ENCODE assay signal across 1 cellular context in the genomic region with DNA sequence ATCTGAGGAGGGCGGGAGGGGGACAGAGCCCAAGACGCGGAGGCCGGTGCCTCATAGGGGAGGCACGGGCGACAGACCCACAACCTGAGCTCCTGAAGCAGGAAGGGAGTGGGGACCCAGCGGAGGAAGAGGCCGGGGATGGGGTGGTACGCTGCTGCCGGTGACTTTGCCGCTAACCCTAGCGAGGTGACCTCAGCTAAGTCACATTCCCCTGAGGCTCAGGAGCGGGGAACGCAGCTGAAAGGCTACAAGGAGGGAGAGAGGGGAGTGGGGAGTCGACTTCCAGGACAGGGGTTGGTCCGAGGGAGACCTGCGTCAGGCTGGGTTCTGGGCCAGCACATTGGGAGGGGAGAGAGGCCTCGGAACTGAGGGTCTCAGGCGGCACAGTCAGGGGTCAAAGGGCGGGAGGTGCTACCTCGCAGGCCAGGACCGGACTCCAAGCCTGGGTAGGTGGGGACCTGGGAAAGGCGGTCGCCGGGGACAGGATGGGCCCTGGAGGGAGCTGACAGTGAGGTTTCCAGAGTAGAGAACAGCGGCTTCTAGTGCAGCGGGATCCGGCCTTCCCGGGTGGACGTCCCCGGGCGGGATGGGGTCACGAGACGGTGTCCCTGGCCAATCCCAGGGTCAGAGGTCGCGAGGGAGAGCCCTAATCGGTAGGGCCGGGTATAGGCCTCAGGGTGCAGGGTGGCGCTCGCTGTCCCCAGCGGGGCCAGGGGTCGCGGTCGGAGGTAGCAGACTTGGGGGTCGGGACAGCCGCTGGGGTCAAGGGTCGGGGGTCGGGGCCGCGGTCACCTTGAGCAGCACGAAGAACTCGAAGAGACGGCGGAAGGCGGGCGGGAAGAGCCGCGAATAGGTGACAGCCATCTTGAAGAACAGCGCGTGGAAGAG.
A peak's percentile ranks its signal among the peaks of the same experiment; 100 is the strongest.
TF ChIP-seq lines count a peak whose summit lies in the region.

No MANE protein-coding gene starts in this region.

TF ChIP-seq in HEK293, 187 proteins besides CTCF, POLR2A, EP300 and RAD21 (continued from another document and continues in another):
- TF ChIP-seq, protein P1, sequence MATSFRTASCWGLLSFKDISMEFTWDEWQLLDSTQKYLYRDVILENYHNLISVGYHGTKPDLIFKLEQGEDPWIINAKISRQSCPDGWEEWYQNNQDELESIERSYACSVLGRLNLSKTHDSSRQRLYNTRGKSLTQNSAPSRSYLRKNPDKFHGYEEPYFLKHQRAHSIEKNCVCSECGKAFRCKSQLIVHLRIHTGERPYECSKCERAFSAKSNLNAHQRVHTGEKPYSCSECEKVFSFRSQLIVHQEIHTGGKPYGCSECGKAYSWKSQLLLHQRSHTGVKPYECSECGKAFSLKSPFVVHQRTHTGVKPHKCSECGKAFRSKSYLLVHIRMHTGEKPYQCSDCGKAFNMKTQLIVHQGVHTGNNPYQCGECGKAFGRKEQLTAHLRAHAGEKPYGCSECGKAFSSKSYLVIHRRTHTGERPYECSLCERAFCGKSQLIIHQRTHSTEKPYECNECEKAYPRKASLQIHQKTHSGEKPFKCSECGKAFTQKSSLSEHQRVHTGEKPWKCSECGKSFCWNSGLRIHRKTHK (tag by site-specific recombination; IDR thresholded peaks at IDR 0.05), result no peak
- TF ChIP-seq KLF7 (tag by site-specific recombination; IDR thresholded peaks at IDR 0.05; ENCODE audit: borderline replicate concordance) (0 out of 2 replicates have a peak, but pooled peaks have one; percentile 15), ZNF571 (tag by site-specific recombination; IDR thresholded peaks at IDR 0.05) (no peak), ZNF792 (tag by site-specific recombination; IDR thresholded peaks at IDR 0.05) (peak; percentile 24; the same call in 1 of the 2 replicates), KLF9 (tag by site-specific recombination; IDR thresholded peaks at IDR 0.05; ENCODE audit: low read depth) (peak; percentile 38; the same call in 1 of the 2 replicates), PRDM6 (tag by site-specific recombination; IDR thresholded peaks at IDR 0.05) (no peak), ZSCAN30 (tag by site-specific recombination; IDR thresholded peaks at IDR 0.05) (0 out of 2 replicates have a peak, but pooled peaks have one; percentile 7), SP2 (tag by site-specific recombination; IDR thresholded peaks at IDR 0.05) (peak; percentile 30; the same call in 1 of the 2 replicates), ZNF560 (tag by site-specific recombination; IDR thresholded peaks at IDR 0.05; ENCODE audit: borderline replicate concordance) (no peak), ZFP3 (tag by site-specific recombination; IDR thresholded peaks at IDR 0.05; ENCODE audit: low read depth) (no peak), ZNF626 (tag by site-specific recombination; IDR thresholded peaks at IDR 0.05) (no peak), ZBTB1 (tag by site-specific recombination; IDR thresholded peaks at IDR 0.05) (no peak), ZNF521 (tag by site-specific recombination; IDR thresholded peaks at IDR 0.05) (no peak), YY1 (tag by site-specific recombination; IDR thresholded peaks at IDR 0.05) (no peak; the same call in 1 of the 2 replicates), ZFP69B (tag by site-specific recombination; IDR thresholded peaks at IDR 0.05) (no peak), GLI2 (tag by site-specific recombination; IDR thresholded peaks at IDR 0.05; ENCODE audit: borderline replicate concordance, low read depth) (no peak), ZBTB48 (tag by site-specific recombination; IDR thresholded peaks at IDR 0.05) (peak; percentile 62), ZNF133 (tag by site-specific recombination; IDR thresholded peaks at IDR 0.05) (no peak), ZNF341 (tag by site-specific recombination; IDR thresholded peaks at IDR 0.05; ENCODE audit: low read depth) (peak; percentile 99), ZNF660 (tag by site-specific recombination; IDR thresholded peaks at IDR 0.05) (no peak), ZNF558 (tag by site-specific recombination; IDR thresholded peaks at IDR 0.05) (no peak), ZNF121 (tag by site-specific recombination; IDR thresholded peaks at IDR 0.05) (no peak), ZNF610 (tag by site-specific recombination; IDR thresholded peaks at IDR 0.05; ENCODE audit: borderline replicate concordance) (no peak), ZNF561 (tag by site-specific recombination; IDR thresholded peaks at IDR 0.05; ENCODE audit: borderline replicate concordance) (no peak), PRDM10 (tag by site-specific recombination; IDR thresholded peaks at IDR 0.05) (0 out of 2 replicates have a peak, but pooled peaks have one; percentile 16), ZNF223 (tag by site-specific recombination; IDR thresholded peaks at IDR 0.05) (no peak), ZNF214 (tag by site-specific recombination; IDR thresholded peaks at IDR 0.05; ENCODE audit: borderline replicate concordance) (no peak), ZNF777 (tag by site-specific recombination; IDR thresholded peaks at IDR 0.05; ENCODE audit: borderline replicate concordance) (no peak), GLIS2 (tag by site-specific recombination; IDR thresholded peaks at IDR 0.05) (no peak; the same call in 1 of the 2 replicates), ZNF146 (tag by site-specific recombination; IDR thresholded peaks at IDR 0.05) (peak; percentile 2; the same call in 1 of the 2 replicates), ZNF768 (tag by site-specific recombination; IDR thresholded peaks at IDR 0.05) (no peak), ZNF658 (tag by site-specific recombination; IDR thresholded peaks at IDR 0.05) (no peak)
- TF ChIP-seq, protein P2, sequence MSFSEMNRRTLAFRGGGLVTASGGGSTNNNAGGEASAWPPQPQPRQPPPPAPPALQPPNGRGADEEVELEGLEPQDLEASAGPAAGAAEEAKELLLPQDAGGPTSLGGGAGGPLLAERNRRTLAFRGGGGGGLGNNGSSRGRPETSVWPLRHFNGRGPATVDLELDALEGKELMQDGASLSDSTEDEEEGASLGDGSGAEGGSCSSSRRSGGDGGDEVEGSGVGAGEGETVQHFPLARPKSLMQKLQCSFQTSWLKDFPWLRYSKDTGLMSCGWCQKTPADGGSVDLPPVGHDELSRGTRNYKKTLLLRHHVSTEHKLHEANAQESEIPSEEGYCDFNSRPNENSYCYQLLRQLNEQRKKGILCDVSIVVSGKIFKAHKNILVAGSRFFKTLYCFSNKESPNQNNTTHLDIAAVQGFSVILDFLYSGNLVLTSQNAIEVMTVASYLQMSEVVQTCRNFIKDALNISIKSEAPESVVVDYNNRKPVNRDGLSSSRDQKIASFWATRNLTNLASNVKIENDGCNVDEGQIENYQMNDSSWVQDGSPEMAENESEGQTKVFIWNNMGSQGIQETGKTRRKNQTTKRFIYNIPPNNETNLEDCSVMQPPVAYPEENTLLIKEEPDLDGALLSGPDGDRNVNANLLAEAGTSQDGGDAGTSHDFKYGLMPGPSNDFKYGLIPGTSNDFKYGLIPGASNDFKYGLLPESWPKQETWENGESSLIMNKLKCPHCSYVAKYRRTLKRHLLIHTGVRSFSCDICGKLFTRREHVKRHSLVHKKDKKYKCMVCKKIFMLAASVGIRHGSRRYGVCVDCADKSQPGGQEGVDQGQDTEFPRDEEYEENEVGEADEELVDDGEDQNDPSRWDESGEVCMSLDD (tag by site-specific recombination; IDR thresholded peaks at IDR 0.05), result peak; percentile 59; the same call in 1 of the 2 replicates
- TF ChIP-seq, protein P3, sequence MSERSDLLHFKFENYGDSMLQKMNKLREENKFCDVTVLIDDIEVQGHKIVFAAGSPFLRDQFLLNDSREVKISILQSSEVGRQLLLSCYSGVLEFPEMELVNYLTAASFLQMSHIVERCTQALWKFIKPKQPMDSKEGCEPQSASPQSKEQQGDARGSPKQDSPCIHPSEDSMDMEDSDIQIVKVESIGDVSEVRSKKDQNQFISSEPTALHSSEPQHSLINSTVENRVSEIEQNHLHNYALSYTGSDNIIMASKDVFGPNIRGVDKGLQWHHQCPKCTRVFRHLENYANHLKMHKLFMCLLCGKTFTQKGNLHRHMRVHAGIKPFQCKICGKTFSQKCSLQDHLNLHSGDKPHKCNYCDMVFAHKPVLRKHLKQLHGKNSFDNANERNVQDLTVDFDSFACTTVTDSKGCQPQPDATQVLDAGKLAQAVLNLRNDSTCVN (tag by site-specific recombination; optimal IDR thresholded peaks at IDR 0.05), result peak; percentile 67
- TF ChIP-seq, protein P4, sequence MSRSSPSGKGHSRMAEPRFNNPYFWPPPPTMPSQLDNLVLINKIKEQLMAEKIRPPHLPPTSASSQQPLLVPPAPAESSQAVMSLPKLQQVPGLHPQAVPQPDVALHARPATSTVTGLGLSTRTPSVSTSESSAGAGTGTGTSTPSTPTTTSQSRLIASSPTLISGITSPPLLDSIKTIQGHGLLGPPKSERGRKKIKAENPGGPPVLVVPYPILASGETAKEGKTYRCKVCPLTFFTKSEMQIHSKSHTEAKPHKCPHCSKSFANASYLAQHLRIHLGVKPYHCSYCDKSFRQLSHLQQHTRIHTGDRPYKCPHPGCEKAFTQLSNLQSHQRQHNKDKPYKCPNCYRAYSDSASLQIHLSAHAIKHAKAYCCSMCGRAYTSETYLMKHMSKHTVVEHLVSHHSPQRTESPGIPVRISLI (tag by site-specific recombination; IDR thresholded peaks at IDR 0.05), result no peak
- TF ChIP-seq, protein P5, sequence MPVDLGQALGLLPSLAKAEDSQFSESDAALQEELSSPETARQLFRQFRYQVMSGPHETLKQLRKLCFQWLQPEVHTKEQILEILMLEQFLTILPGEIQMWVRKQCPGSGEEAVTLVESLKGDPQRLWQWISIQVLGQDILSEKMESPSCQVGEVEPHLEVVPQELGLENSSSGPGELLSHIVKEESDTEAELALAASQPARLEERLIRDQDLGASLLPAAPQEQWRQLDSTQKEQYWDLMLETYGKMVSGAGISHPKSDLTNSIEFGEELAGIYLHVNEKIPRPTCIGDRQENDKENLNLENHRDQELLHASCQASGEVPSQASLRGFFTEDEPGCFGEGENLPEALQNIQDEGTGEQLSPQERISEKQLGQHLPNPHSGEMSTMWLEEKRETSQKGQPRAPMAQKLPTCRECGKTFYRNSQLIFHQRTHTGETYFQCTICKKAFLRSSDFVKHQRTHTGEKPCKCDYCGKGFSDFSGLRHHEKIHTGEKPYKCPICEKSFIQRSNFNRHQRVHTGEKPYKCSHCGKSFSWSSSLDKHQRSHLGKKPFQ (tag by site-specific recombination; IDR thresholded peaks at IDR 0.05), result no peak
- TF ChIP-seq, protein P6, sequence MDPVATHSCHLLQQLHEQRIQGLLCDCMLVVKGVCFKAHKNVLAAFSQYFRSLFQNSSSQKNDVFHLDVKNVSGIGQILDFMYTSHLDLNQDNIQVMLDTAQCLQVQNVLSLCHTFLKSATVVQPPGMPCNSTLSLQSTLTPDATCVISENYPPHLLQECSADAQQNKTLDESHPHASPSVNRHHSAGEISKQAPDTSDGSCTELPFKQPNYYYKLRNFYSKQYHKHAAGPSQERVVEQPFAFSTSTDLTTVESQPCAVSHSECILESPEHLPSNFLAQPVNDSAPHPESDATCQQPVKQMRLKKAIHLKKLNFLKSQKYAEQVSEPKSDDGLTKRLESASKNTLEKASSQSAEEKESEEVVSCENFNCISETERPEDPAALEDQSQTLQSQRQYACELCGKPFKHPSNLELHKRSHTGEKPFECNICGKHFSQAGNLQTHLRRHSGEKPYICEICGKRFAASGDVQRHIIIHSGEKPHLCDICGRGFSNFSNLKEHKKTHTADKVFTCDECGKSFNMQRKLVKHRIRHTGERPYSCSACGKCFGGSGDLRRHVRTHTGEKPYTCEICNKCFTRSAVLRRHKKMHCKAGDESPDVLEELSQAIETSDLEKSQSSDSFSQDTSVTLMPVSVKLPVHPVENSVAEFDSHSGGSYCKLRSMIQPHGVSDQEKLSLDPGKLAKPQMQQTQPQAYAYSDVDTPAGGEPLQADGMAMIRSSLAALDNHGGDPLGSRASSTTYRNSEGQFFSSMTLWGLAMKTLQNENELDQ (tag by site-specific recombination; IDR thresholded peaks at IDR 0.05; ENCODE audit: low read depth), result no peak
- TF ChIP-seq, protein P7, sequence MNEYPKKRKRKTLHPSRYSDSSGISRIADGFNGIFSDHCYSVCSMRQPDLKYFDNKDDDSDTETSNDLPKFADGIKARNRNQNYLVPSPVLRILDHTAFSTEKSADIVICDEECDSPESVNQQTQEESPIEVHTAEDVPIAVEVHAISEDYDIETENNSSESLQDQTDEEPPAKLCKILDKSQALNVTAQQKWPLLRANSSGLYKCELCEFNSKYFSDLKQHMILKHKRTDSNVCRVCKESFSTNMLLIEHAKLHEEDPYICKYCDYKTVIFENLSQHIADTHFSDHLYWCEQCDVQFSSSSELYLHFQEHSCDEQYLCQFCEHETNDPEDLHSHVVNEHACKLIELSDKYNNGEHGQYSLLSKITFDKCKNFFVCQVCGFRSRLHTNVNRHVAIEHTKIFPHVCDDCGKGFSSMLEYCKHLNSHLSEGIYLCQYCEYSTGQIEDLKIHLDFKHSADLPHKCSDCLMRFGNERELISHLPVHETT (tag by site-specific recombination; IDR thresholded peaks at IDR 0.05), result no peak; the same call in 1 of the 2 replicates
